Comparison of ENCODE assay signal across 13 cellular contexts in genomic region chr2:228181098-228182019, GRCh38. TPM values are rescaled to one million over a fixed set of nuclear protein-coding genes. Genes with fewer than 3 reads are reported as not detected.
DNase-seq lines count a peak whose midpoint lies in the region; ATAC-seq and TF ChIP-seq lines count a peak whose summit lies in the region.
"Had no signal": no experiment of that assay in that cellular context is flagged by ENCODE, and none has a peak within 500 bp of the region (broad histone marks: within the 10 kb centered on the region; RNA-seq: fewer than 3 reads in every experiment).

Gene SPHKAP, minus strand, starts transcription at chr2:228181687. Its CDS starts 89 bp downstream, at chr2:228181598.

- H3K36me3 ChIP-seq in SK-N-MC (ENCODE audit: insufficient read depth, low read length), result no peaks in the 10 kb centered on the region
- no peaks in the 10 kb centered on the region for H3K36me3 ChIP-seq in left ventricle myocardium inferior

- H3K9me3 Mint-ChIP-seq in progenitor cell of endocrine pancreas (ENCODE audit: low read depth), result peaks cover 7% of the 10 kb centered on the region

- H3K4me1 Mint-ChIP-seq in progenitor cell of endocrine pancreas (ENCODE audit: low read depth), result peaks cover 9% of the 10 kb centered on the region

- DNase-seq in GM13976 (ENCODE audit: low spot score) (peak; percentile 17), SK-N-MC (ENCODE audit: low read depth, low spot score) (no peak), left ventricle myocardium inferior (peak; percentile 60), progenitor cell of endocrine pancreas (ENCODE audit: low spot score, unreplicated experiment) (peak; percentile 11), mucosa of gallbladder (ENCODE audit: low spot score) (no peak), MV-4-11 (lab: John Stamatoyannopoulos, UW) (no peak)
- DNase-seq: body of pancreas; midbrain; NCI-H82; stimulated activated CD4-positive, alpha-beta T cell treated with anti-CD3 and anti-CD28 coated beads, Interleukin-12 subunit alpha, Interleukin-12 subunit beta, amount 100 ng/mL, for 4 hours; T-helper 1 cell had no signal

- H3K4me3 ChIP-seq in SK-N-MC (peak within 1 kb of the TSS; percentile 34; the same call in 1 of the 2 replicates), left ventricle myocardium inferior (peak within 1 kb of the TSS; percentile 71)
- H3K4me3 ChIP-seq: body of pancreas had no signal

- no peaks in the 10 kb centered on the region for H3K9me3 ChIP-seq in SK-N-MC (ENCODE audit: low read depth, low read length)
- H3K9me3 ChIP-seq in left ventricle myocardium inferior (replicated peaks), result peaks cover 22% of the 10 kb centered on the region
- H3K9me3 ChIP-seq: body of pancreas had no signal

- peak within 1 kb of the TSS; percentile 70 for H3K4me3 Mint-ChIP-seq in progenitor cell of endocrine pancreas (ENCODE audit: low read depth)

- no peak for TF ChIP-seq CTCF in GM13976 (IDR thresholded peaks at IDR 0.05; ENCODE audit: borderline replicate concordance, control extremely low read depth, extremely low read depth, insufficient read depth, missing control alignments)
- peak; percentile 23 for TF ChIP-seq CTCF in left ventricle myocardium inferior (IDR thresholded peaks at IDR 0.05; ENCODE audit: borderline replicate concordance)
- no peak for TF ChIP-seq CTCF in progenitor cell of endocrine pancreas (IDR thresholded peaks at IDR 0.05; ENCODE audit: unreplicated experiment)

- no peaks in the 10 kb centered on the region for H3K36me3 Mint-ChIP-seq in progenitor cell of endocrine pancreas (ENCODE audit: insufficient read depth)

- peaks cover 48% of the 10 kb centered on the region for H3K27me3 Mint-ChIP-seq in progenitor cell of endocrine pancreas

- H3K27me3 ChIP-seq in left ventricle myocardium inferior (ENCODE audit: low read depth), result peaks cover 24% of the 10 kb centered on the region

- ATAC-seq in HG02981 (IDR thresholded peaks at IDR 0.05; ENCODE audit: unreplicated experiment), result no peak
- ATAC-seq in HG03457 (IDR thresholded peaks at IDR 0.05; ENCODE audit: unreplicated experiment), result no peak
- ATAC-seq: body of pancreas had no signal

- H3K27ac Mint-ChIP-seq in progenitor cell of endocrine pancreas, result no peak within 1 kb of the TSS

- in situ Hi-C loops in GM13976 (cut with MboI; ENCODE audit: low sequenced_read_pairs, unreplicated experiment), result no loop called here

- peaks cover 5% of the 10 kb centered on the region for H3K4me1 ChIP-seq in left ventricle myocardium inferior
- H3K4me1 ChIP-seq: body of pancreas had no signal

- intact Hi-C loops in left ventricle myocardium inferior (cut with micrococcal nuclease), result no loop called here

- H3K9ac ChIP-seq in SK-N-MC (ENCODE audit: insufficient read length), result no peak within 1 kb of the TSS

- H3K27ac ChIP-seq in SK-N-MC (no peak within 1 kb of the TSS), left ventricle myocardium inferior (replicated peaks) (peak within 1 kb of the TSS; percentile 83)
- H3K27ac ChIP-seq: body of pancreas had no signal

RNA-seq across cellular contexts. Expression of gene SPHKAP, which starts in this region (rescaled TPM):
- total RNA-seq in left ventricle myocardium inferior (100 TPM), progenitor cell of endocrine pancreas (0.07 TPM in 2 replicates), mucosa of gallbladder (0.03 TPM)
- total RNA-seq: body of pancreas had no signal

Comparison
In these comparisons a context has a peak if more than half of its experiments do, and no peak if none do; other contexts are left out.
1. RNA of gene SPHKAP (total RNA-seq): 100 TPM in left ventricle myocardium inferior (single experiment); 0.07 TPM in progenitor cell of endocrine pancreas and 0.03 TPM in mucosa of gallbladder (single experiment); every median in the first group is over 10 times any median in the second.
2. Peak in DNase-seq in progenitor cell of endocrine pancreas; RNA of the gene not detected or under 1 TPM.
3. DNase-seq: peak in GM13976 (single experiment) and left ventricle myocardium inferior (single experiment); none in SK-N-MC (single experiment), mucosa of gallbladder (single experiment) and MV-4-11 (single experiment).